30 cellular contexts compared by ENCODE assay signal in the genomic region with DNA sequence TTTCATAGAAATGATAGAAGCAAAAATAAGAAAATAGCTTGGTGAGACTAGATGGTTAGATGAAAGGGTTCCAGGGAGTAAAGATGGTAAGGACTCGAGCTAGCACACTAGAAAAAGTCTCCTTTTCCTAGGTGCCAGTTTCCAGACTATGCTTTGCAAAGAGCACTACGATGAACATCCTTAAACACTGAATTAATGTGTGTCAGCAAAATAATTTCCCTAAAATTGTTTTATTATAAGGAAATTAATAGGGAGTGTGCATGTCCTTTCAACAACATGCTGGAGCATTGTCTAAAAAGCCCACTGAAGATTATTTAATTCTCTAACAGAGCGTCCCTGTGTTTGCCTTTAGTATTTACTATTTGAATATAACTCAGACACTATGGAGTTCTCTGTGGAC.
"Had no signal": no experiment of that assay in that cellular context is flagged by ENCODE, and none has a peak within 500 bp of the region (broad histone marks: within the 10 kb centered on the region; RNA-seq: fewer than 3 reads in every experiment).

No MANE protein-coding gene starts in this region.

- FAIRE-seq: islet of Langerhans, kidney had no signal

- H3K9me3 ChIP-seq: neutrophil, psoas muscle, testis, thyroid gland, transverse colon, vagina had no signal

- H3K27ac ChIP-seq: left lung, neural progenitor cell, neutrophil, parathyroid adenoma, psoas muscle, stomach, testis, thyroid gland, upper lobe of left lung, vagina had no signal

- H3K79me2 ChIP-seq: parathyroid adenoma had no signal

- H2AFZ ChIP-seq: neural progenitor cell, parathyroid adenoma had no signal

- H3K9ac ChIP-seq: neural progenitor cell, parathyroid adenoma had no signal

- H3K27me3 ChIP-seq: neural progenitor cell, neutrophil, stomach, testis, thyroid gland, transverse colon, upper lobe of left lung, vagina had no signal

- H3K4me3 ChIP-seq: left lung, lung, neural progenitor cell, psoas muscle, skin epidermis, stomach, testis, thyroid gland, transverse colon, upper lobe of left lung, vagina had no signal

- DNase-seq: hypothalamus; immature natural killer cell; kidney; left colon; left lung; mesendoderm; naive B cell; natural killer cell; nephron progenitor cell; occipital lobe; psoas muscle; stimulated activated CD4-positive, alpha-beta T cell treated with anti-CD3 and anti-CD28 coated beads, Interleukin-12 subunit alpha, Interleukin-12 subunit beta, amount 100 ng/mL, for 4 hours; stimulated activated CD4-positive, alpha-beta T cell treated with anti-CD3 and anti-CD28 coated beads, Interleukin-15, amount 100 ng/mL, for 24 hours; stimulated activated CD4-positive, alpha-beta T cell treated with anti-CD3 and anti-CD28 coated beads, Interleukin-2, amount 100 ng/mL, for 24 hours; stimulated activated CD4-positive, alpha-beta T cell treated with anti-CD3 and anti-CD28 coated beads, Interleukin-4, amount 100 ng/mL, for 1 hour; stimulated activated naive B cell treated with anti-CD40 and anti-IgM and Interleukin-4, amounts not matched to agents 10 μg/mL and 1 μg/mL and 100 μg/mL, for 72 hours; stimulated activated naive CD8-positive, alpha-beta T cell treated with anti-CD3 and anti-CD28 coated beads, Interleukin-15, Interleukin-2, amounts not matched to agents 100 U/mL and 50 U/mL, for 24 hours; stomach; testis; thyroid gland; transverse colon; upper lobe of left lung had no signal

- H3K4me1 ChIP-seq: parathyroid adenoma, thyroid gland, transverse colon, vagina had no signal

- H3K36me3 ChIP-seq: left lung, neural progenitor cell, neutrophil, stomach, thyroid gland, transverse colon, upper lobe of left lung, vagina had no signal

- ATAC-seq: left lung; natural killer cell; psoas muscle; sciatic nerve; stimulated activated naive B cell treated with anti-CD40 and anti-IgM and Interleukin-4, amounts not matched to agents 10 μg/mL and 1 μg/mL and 100 μg/mL, for 72 hours; stimulated activated naive CD8-positive, alpha-beta T cell treated with anti-CD3 and anti-CD28 coated beads, Interleukin-15, Interleukin-2, amounts not matched to agents 100 U/mL and 50 U/mL, for 24 hours had no signal

- H3K4me2 ChIP-seq: neural progenitor cell had no signal
